ENCODE assay signal across 25 cellular contexts in the genomic region with DNA sequence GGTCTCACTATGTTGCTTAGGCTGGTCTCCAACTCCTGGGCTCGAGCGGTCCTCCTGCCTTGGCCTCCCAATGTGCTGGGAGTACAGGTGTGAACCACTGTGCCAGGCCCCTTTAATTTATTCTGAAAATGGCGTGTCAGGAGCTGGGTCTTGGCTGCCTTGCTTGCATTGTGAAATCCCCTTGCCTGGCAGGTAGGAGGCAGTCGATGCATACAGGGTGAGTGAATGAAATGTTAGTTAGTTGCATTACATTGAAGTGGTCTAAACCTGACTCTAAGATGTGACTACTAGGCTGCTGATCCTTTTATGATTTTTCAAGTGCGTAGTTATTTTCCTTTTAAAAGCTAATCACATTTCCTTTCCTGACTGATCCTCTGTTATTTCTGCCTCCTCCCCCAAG. TPM values are rescaled to one million over a fixed set of nuclear protein-coding genes. Genes with fewer than 3 reads are reported as not detected.
DNase-seq lines count a peak whose midpoint lies in the region; ATAC-seq and TF ChIP-seq lines count a peak whose summit lies in the region.
"Had no signal": no experiment of that assay in that cellular context is flagged by ENCODE, and none has a peak within 500 bp of the region (broad histone marks: within the 10 kb centered on the region; RNA-seq: fewer than 3 reads in every experiment).

No MANE protein-coding gene starts in this region.

- H3K4me3 Mint-ChIP-seq in IgD-negative memory B cell, result peak overlapping the region in 2 of 4 donors; percentile 41 to 49
- no peak overlapping the region for H3K4me3 Mint-ChIP-seq in dendritic cell treated with granulocyte-macrophage colony-stimulating factor and Interleukin-4, amounts not matched to agents 40 ng/mL and 50 ng/mL, for 4 days
- no peak overlapping the region for H3K4me3 Mint-ChIP-seq in Caco-2 (ENCODE audit: unreplicated experiment)
- H3K4me3 Mint-ChIP-seq: activated T-helper 1 cell treated with anti-CD3 and anti-CD28 coated beads, Interleukin-12 subunit alpha, Interleukin-12 subunit beta, Interleukin-2, Interleukin-4 antibody, amounts not matched to agents 30 ng/mL and 10 ng/mL and 1 ng/mL, durations not matched to agents 14 hours and 24 hours and 36 hours had no signal

- H2BK12ac ChIP-seq in neuronal stem cell (ENCODE audit: low read length), result no peak overlapping the region

- no peak overlapping the region for H3K27ac ChIP-seq in neuronal stem cell (replicated peaks; ENCODE audit: low read length)
- H3K27ac ChIP-seq: PC-9, thyroid gland had no signal

- peak overlapping the region; percentile 89 for H3K23ac ChIP-seq in neuronal stem cell (ENCODE audit: low read depth, low read length, poor library complexity)

- ATAC-seq in GM21786 (IDR thresholded peaks at IDR 0.05; ENCODE audit: unreplicated experiment) (no peak), GM19463 (IDR thresholded peaks at IDR 0.05; ENCODE audit: unreplicated experiment) (no peak), GM21447 (IDR thresholded peaks at IDR 0.05; ENCODE audit: unreplicated experiment) (no peak)
- ATAC-seq: esophagus mucosa; stimulated activated naive CD8-positive, alpha-beta T cell treated with anti-CD3 and anti-CD28 coated beads, Interleukin-15, Interleukin-2, amounts not matched to agents 100 U/mL and 50 U/mL, for 24 hours had no signal

- peak overlapping the region; percentile 95 to 99 (median 98) for H3K27ac Mint-ChIP-seq in IgD-negative memory B cell
- peak overlapping the region; percentile 99 for H3K27ac Mint-ChIP-seq in dendritic cell treated with granulocyte-macrophage colony-stimulating factor and Interleukin-4, amounts not matched to agents 40 ng/mL and 50 ng/mL, for 4 days
- no peak overlapping the region for H3K27ac Mint-ChIP-seq in Caco-2 (ENCODE audit: unreplicated experiment)
- H3K27ac Mint-ChIP-seq: activated T-helper 1 cell treated with anti-CD3 and anti-CD28 coated beads, Interleukin-12 subunit alpha, Interleukin-12 subunit beta, Interleukin-2, Interleukin-4 antibody, amounts not matched to agents 30 ng/mL and 10 ng/mL and 1 ng/mL, durations not matched to agents 14 hours and 24 hours and 36 hours had no signal

- no peak overlapping the region for H3K4me2 ChIP-seq in neuronal stem cell (ENCODE audit: insufficient read depth, low read length, poor library complexity, severe bottlenecking)
- H3K4me2 ChIP-seq: PC-9 had no signal

- H3K79me1 ChIP-seq in neuronal stem cell (ENCODE audit: low read depth, low read length), result no peaks in the 10 kb centered on the region

- POLR2A ChIA-PET in Caco-2 (lab: Charles Lee), result no interaction called here

- WGBS in neuronal stem cell (ENCODE audit: extremely low coverage in 2 of 2, insufficient read length in 2 of 2, insufficient replicate concordance in 1 of 2), 2 donors, result no CpG with 5 or more reads among the region's 5 CpGs

- H3K4me3 ChIP-seq in GM06990 (replicated peaks; ENCODE audit: low read depth, low read length) (no peak overlapping the region), neuronal stem cell (ENCODE audit: low read length in 2 of 2) (no peak overlapping the region), Caco-2 (ENCODE audit: low read depth, low read length) (no peak overlapping the region)
- H3K4me3 ChIP-seq: lung, PC-9, spleen, thyroid gland had no signal

- DNase-seq in GM06990 (ENCODE audit: extremely low read depth, insufficient read length) (no peak), neuronal stem cell (ENCODE audit: low spot score) (no peak), Caco-2 (no peak)
- DNase-seq: activated CD4-positive, alpha-beta T cell treated with anti-CD3 and anti-CD28 coated beads for 4 hours; activated naive CD4-positive, alpha-beta T cell treated with anti-CD3 and anti-CD28 coated beads, Interleukin-2, amount 50 U/mL, for 16 hours; HCEC 1CT; NCI-H1105 treated with DMSO at 0.1 percent for 48 hours; NCI-H2081; NCI-H446; nucleus accumbens; PC-9; retina; SHP77; spleen; stimulated activated CD4-positive, alpha-beta T cell treated with anti-CD3 and anti-CD28 coated beads, Interleukin-4, amount 100 ng/mL, for 1 hour; stimulated activated naive CD8-positive, alpha-beta T cell treated with anti-CD3 and anti-CD28 coated beads, Interleukin-15, Interleukin-2, amounts not matched to agents 100 U/mL and 50 U/mL, for 24 hours; thyroid gland had no signal

- H3K27me3 Mint-ChIP-seq in IgD-negative memory B cell, result no peaks in the 10 kb centered on the region
- peaks cover 2% of the 10 kb centered on the region for H3K27me3 Mint-ChIP-seq in dendritic cell treated with granulocyte-macrophage colony-stimulating factor and Interleukin-4, amounts not matched to agents 40 ng/mL and 50 ng/mL, for 4 days
- H3K27me3 Mint-ChIP-seq in Caco-2 (ENCODE audit: insufficient read depth, unreplicated experiment), result no peaks in the 10 kb centered on the region

- H2BK5ac ChIP-seq in neuronal stem cell (ENCODE audit: low read length), result peak overlapping the region; percentile 54

- H3K4me1 ChIP-seq in neuronal stem cell (ENCODE audit: control insufficient read depth in 2 of 2, insufficient read depth in 1 of 2, low read depth in 1 of 2, low read length in 2 of 2), result peaks cover 0 to 6% of the 10 kb centered on the region in 2 donors
- H3K4me1 ChIP-seq in Caco-2, result peaks cover 5% of the 10 kb centered on the region; the same call in 1 of the 2 replicates

- H3K36me3 ChIP-seq in GM06990 (ENCODE audit: control insufficient read depth, insufficient read depth, low read length) (no peaks in the 10 kb centered on the region), neuronal stem cell (replicated peaks in 1 of 2; ENCODE audit: control insufficient read depth in 2 of 2, insufficient read depth in 2 of 2, low read length in 2 of 2) (no peaks in the 10 kb centered on the region), Caco-2 (ENCODE audit: control insufficient read depth, insufficient read depth, low read length) (no peaks in the 10 kb centered on the region)
- H3K36me3 ChIP-seq: spleen, thyroid gland had no signal

- peak overlapping the region; percentile 10 for H3K4ac ChIP-seq in neuronal stem cell (ENCODE audit: low read length)

- H3K27me3 ChIP-seq in GM06990 (replicated peaks; ENCODE audit: control insufficient read depth, insufficient read depth, low read length), result no peaks in the 10 kb centered on the region
- H3K27me3 ChIP-seq in neuronal stem cell (ENCODE audit: control insufficient read depth in 3 of 3, insufficient read depth in 3 of 3, low read depth in 1 of 3, low read length in 3 of 3), result peaks cover 0 to 2% (median 0%) of the 10 kb centered on the region in 3 experiments
- no peaks in the 10 kb centered on the region; the same call in 1 of the 2 replicates for H3K27me3 ChIP-seq in Caco-2 (replicated peaks; ENCODE audit: control insufficient read depth, insufficient read depth, low read length)
- H3K27me3 ChIP-seq: spleen, thyroid gland had no signal

- no peak overlapping the region for H2AK5ac ChIP-seq in neuronal stem cell (ENCODE audit: low read depth, low read length)

- peaks cover 3% of the 10 kb centered on the region for H3K36me3 Mint-ChIP-seq in IgD-negative memory B cell
- H3K36me3 Mint-ChIP-seq in dendritic cell treated with granulocyte-macrophage colony-stimulating factor and Interleukin-4, amounts not matched to agents 40 ng/mL and 50 ng/mL, for 4 days (ENCODE audit: low read depth), result peaks cover 32% of the 10 kb centered on the region
- no peaks in the 10 kb centered on the region for H3K36me3 Mint-ChIP-seq in Caco-2 (ENCODE audit: insufficient read depth, unreplicated experiment)

- H3K9me3 Mint-ChIP-seq in IgD-negative memory B cell (no peaks in the 10 kb centered on the region), Caco-2 (ENCODE audit: unreplicated experiment) (no peaks in the 10 kb centered on the region)
- no peaks in the 10 kb centered on the region for H3K9me3 Mint-ChIP-seq in dendritic cell treated with granulocyte-macrophage colony-stimulating factor and Interleukin-4, amounts not matched to agents 40 ng/mL and 50 ng/mL, for 4 days
- H3K9me3 Mint-ChIP-seq: activated T-helper 1 cell treated with anti-CD3 and anti-CD28 coated beads, Interleukin-12 subunit alpha, Interleukin-12 subunit beta, Interleukin-2, Interleukin-4 antibody, amounts not matched to agents 30 ng/mL and 10 ng/mL and 1 ng/mL, durations not matched to agents 14 hours and 24 hours and 36 hours had no signal

- peak; percentile 34 for TF ChIP-seq CTCF in GM06990 (IDR thresholded peaks at IDR 0.05; ENCODE audit: insufficient read depth, low read length, poor library complexity, severe bottlenecking)
- no peak for TF ChIP-seq CTCF in Caco-2 (IDR thresholded peaks at IDR 0.05; ENCODE audit: insufficient read depth in 1 of 2, low read depth in 1 of 2, low read length in 1 of 2, severe bottlenecking in 1 of 2, unreplicated experiment in 1 of 2)

- H2BK15ac ChIP-seq in neuronal stem cell (ENCODE audit: low read length), result peak overlapping the region; percentile 27

- H3K14ac ChIP-seq in neuronal stem cell (ENCODE audit: low read length), result peak overlapping the region; percentile 12

- intact Hi-C loops in dendritic cell treated with granulocyte-macrophage colony-stimulating factor and Interleukin-4, amounts not matched to agents 40 ng/mL and 50 ng/mL, for 4 days (cut with micrococcal nuclease), result loop anchor here (5.0 kb wide), 3 partner anchors 55 to 115 kb away; a partner anchor contains a TSS
- intact Hi-C loops in Caco-2 (cut with micrococcal nuclease; ENCODE audit: unreplicated experiment), result no loop called here

- H2BK120ac ChIP-seq in neuronal stem cell (ENCODE audit: low read depth, low read length), result peak overlapping the region; percentile 83

- H3K9ac ChIP-seq in neuronal stem cell (ENCODE audit: low read depth, low read length, poor library complexity), result no peak overlapping the region

- H3K4me1 Mint-ChIP-seq in IgD-negative memory B cell, result peaks cover 36 to 44% (median 39%) of the 10 kb centered on the region in 3 donors
- peaks cover 57% of the 10 kb centered on the region for H3K4me1 Mint-ChIP-seq in dendritic cell treated with granulocyte-macrophage colony-stimulating factor and Interleukin-4, amounts not matched to agents 40 ng/mL and 50 ng/mL, for 4 days (ENCODE audit: low read depth)
- no peaks in the 10 kb centered on the region for H3K4me1 Mint-ChIP-seq in Caco-2 (ENCODE audit: low read depth, unreplicated experiment)

- no peak overlapping the region for H2AFZ ChIP-seq in neuronal stem cell (ENCODE audit: low read length)
- H2AFZ ChIP-seq: PC-9 had no signal

- no peak overlapping the region for H3K18ac ChIP-seq in neuronal stem cell (ENCODE audit: low read length)

- H3K9me3 ChIP-seq in neuronal stem cell (replicated peaks in 1 of 2; ENCODE audit: control insufficient read depth in 2 of 2, insufficient read depth in 1 of 2, low read depth in 1 of 2, low read length in 2 of 2) (no peaks in the 10 kb centered on the region), Caco-2 (no peaks in the 10 kb centered on the region)
- H3K9me3 ChIP-seq: spleen, thyroid gland had no signal

- H4K91ac ChIP-seq in neuronal stem cell (ENCODE audit: low read depth, low read length, poor library complexity), result no peak overlapping the region

- BruUV-seq in Caco-2 (replicated peaks; lab: Mats Ljungman, UMichigan), result no TSS peak

- CTCF ChIA-PET in Caco-2 (lab: Charles Lee), result interaction anchor here (0.8 kb wide), 1 partner anchor 14 kb away, joined by 3 read pairs; no protein-coding TSS in a partner anchor

- H4K8ac ChIP-seq in neuronal stem cell (ENCODE audit: low read depth, low read length), result no peak overlapping the region

RNA-seq across cellular contexts. Expression of a gene that starts 42.9 kb away (rescaled TPM):
- polyA plus RNA-seq in IgD-negative memory B cell, result 22.8 TPM
- 7.7 TPM for polyA plus RNA-seq in neuronal stem cell (2013, experiment 1 of 2)
- polyA plus RNA-seq in neuronal stem cell (2013, experiment 2 of 2), result 7.4 TPM
- total RNA-seq in Caco-2 (2022), result 26.8 and 28.8 TPM in 2 replicates
